ENCODE assay signal across 21 cellular contexts in the genomic region with DNA sequence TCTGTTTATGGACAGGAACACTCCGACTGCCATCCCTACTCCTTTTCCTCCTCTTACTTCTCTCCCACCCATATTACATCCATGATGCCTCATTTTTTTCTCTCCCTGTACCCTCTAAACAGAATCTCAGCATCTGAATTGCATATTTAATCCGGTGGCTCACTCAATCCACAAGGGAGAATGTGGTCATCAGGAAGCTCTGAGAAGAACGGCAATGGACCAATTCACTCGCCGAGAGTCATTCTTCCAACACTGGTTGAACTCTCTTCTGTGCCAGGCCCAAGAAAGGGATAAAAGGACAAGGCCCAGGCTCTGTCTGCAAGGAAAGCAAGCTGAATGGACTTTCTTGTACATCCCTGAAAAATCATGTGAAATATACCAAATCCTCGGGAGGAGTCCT. TPM values are rescaled to one million over a fixed set of nuclear protein-coding genes. Genes with fewer than 3 reads are reported as not detected.
DNase-seq lines count a peak whose midpoint lies in the region; ATAC-seq, FAIRE-seq and TF ChIP-seq lines count a peak whose summit lies in the region.
"Had no signal": no experiment of that assay in that cellular context is flagged by ENCODE, and none has a peak within 500 bp of the region (broad histone marks: within the 10 kb centered on the region; RNA-seq: fewer than 3 reads in every experiment).

No MANE protein-coding gene starts in this region.

- H3K4me2 ChIP-seq in astrocyte (ENCODE audit: low read length): no peak overlapping the region
- H3K4me2 ChIP-seq: KMS-11 had no signal

- H3K27me3 ChIP-seq in Caco-2 (replicated peaks; ENCODE audit: control insufficient read depth, insufficient read depth, low read length) (no peaks in the 10 kb centered on the region), astrocyte (ENCODE audit: insufficient read depth, low read length) (no peaks in the 10 kb centered on the region)
- H3K27me3 ChIP-seq: BE2C had no signal

- H3K27me3 Mint-ChIP-seq in Caco-2 (ENCODE audit: insufficient read depth, unreplicated experiment) (no peaks in the 10 kb centered on the region), astrocyte (ENCODE audit: low read depth, unreplicated experiment) (peaks cover 2% of the 10 kb centered on the region), glutamatergic neuron (ENCODE audit: unreplicated experiment) (no peaks in the 10 kb centered on the region)

- DNase-seq in Caco-2 (no peak), astrocyte (ENCODE audit: low read depth) (no peak), glutamatergic neuron (no peak), NCI-H1048 (lab: John Stamatoyannopoulos, UW) (no peak)
- DNase-seq in activated naive CD4-positive, alpha-beta T cell treated with Interleukin-2 at 50 U/mL for 16 hours: no peak
- DNase-seq: ACHN; BE2C; CD4-positive, alpha-beta memory T cell; DMS153; DMS79 treated with DMSO at 0.1 percent for 48 hours; EL; GDM1 had no signal

- H3K4me1 Mint-ChIP-seq in Caco-2 (ENCODE audit: low read depth, unreplicated experiment) (peaks cover 72% of the 10 kb centered on the region), astrocyte (ENCODE audit: low read depth, unreplicated experiment) (peaks cover 29% of the 10 kb centered on the region), glutamatergic neuron (ENCODE audit: low read depth, unreplicated experiment) (peaks cover 29% of the 10 kb centered on the region)
- H3K4me1 Mint-ChIP-seq: CD4-positive, alpha-beta memory T cell had no signal

- no peaks in the 10 kb centered on the region for H3K36me3 ChIP-seq in Caco-2 (ENCODE audit: control insufficient read depth, insufficient read depth, low read length)
- H3K36me3 ChIP-seq in astrocyte (ENCODE audit: insufficient read depth, low read length): no peaks in the 10 kb centered on the region
- H3K36me3 ChIP-seq: BE2C had no signal

- no peak overlapping the region for H3K27ac ChIP-seq in astrocyte (ENCODE audit: low read depth, low read length)
- H3K27ac ChIP-seq: C4-2B, KMS-11 had no signal

- BruUV-seq in Caco-2 (replicated peaks; lab: Mats Ljungman, UMichigan): no TSS peak

- no peak overlapping the region for H2AFZ ChIP-seq in astrocyte (ENCODE audit: low read depth, low read length)

- no peaks in the 10 kb centered on the region for H4K20me1 ChIP-seq in astrocyte (ENCODE audit: insufficient read depth, low read length)

- H3K4me3 ChIP-seq in Caco-2 (ENCODE audit: low read depth, low read length): no peak overlapping the region
- no peak overlapping the region for H3K4me3 ChIP-seq in astrocyte (ENCODE audit: insufficient read depth, low read depth, low read length)

- H3K9me3 ChIP-seq in Caco-2 (no peaks in the 10 kb centered on the region), astrocyte (ENCODE audit: insufficient read depth, low read depth, low read length) (no peaks in the 10 kb centered on the region)
- H3K9me3 ChIP-seq: BE2C had no signal

- H3K36me3 Mint-ChIP-seq in Caco-2 (ENCODE audit: insufficient read depth, unreplicated experiment): no peaks in the 10 kb centered on the region
- no peaks in the 10 kb centered on the region for H3K36me3 Mint-ChIP-seq in astrocyte (ENCODE audit: low read depth, unreplicated experiment)
- no peaks in the 10 kb centered on the region for H3K36me3 Mint-ChIP-seq in glutamatergic neuron (ENCODE audit: unreplicated experiment)
- H3K36me3 Mint-ChIP-seq: CD4-positive, alpha-beta memory T cell had no signal

- no peak for TF ChIP-seq CTCF in Caco-2 (IDR thresholded peaks at IDR 0.05; ENCODE audit: insufficient read depth in 1 of 2, low read depth in 1 of 2, low read length in 1 of 2, severe bottlenecking in 1 of 2, unreplicated experiment in 1 of 2)
- TF ChIP-seq CTCF in astrocyte (IDR thresholded peaks at IDR 0.05; ENCODE audit: insufficient read depth, low read depth, low read length): no peak
- TF ChIP-seq CTCF in glutamatergic neuron (IDR thresholded peaks at IDR 0.05; ENCODE audit: partially characterized antibody, unreplicated experiment): no peak

- CTCF ChIA-PET in Caco-2 (lab: Charles Lee): no interaction called here

- peak overlapping the region; percentile 60 for H3K27ac Mint-ChIP-seq in Caco-2 (ENCODE audit: unreplicated experiment)
- H3K27ac Mint-ChIP-seq in astrocyte (ENCODE audit: unreplicated experiment): peak overlapping the region; percentile 6
- H3K27ac Mint-ChIP-seq in glutamatergic neuron (ENCODE audit: unreplicated experiment): no peak overlapping the region
- H3K27ac Mint-ChIP-seq: CD4-positive, alpha-beta memory T cell had no signal

- H3K4me3 Mint-ChIP-seq in Caco-2 (ENCODE audit: unreplicated experiment) (no peak overlapping the region), astrocyte (ENCODE audit: unreplicated experiment) (no peak overlapping the region), glutamatergic neuron (ENCODE audit: unreplicated experiment) (peak overlapping the region; percentile 18)
- H3K4me3 Mint-ChIP-seq: CD4-positive, alpha-beta memory T cell had no signal

- H3K79me2 ChIP-seq in astrocyte (ENCODE audit: insufficient read depth, low read length): no peaks in the 10 kb centered on the region

- POLR2A ChIA-PET in Caco-2 (lab: Charles Lee): interaction anchor here (0.6 kb wide), 1 partner anchor 1680 kb away, joined by 3 read pairs; no protein-coding TSS in a partner anchor

- FAIRE-seq in astrocyte (lab: Jason Lieb, UNC): no peak
- FAIRE-seq: D721Med, HepG2, HTR-8/SVneo had no signal

- H3K9ac ChIP-seq in astrocyte (ENCODE audit: low read length): no peak overlapping the region
- H3K9ac ChIP-seq: KMS-11 had no signal

- no peak for ATAC-seq in GM19328 (IDR thresholded peaks at IDR 0.05; ENCODE audit: unreplicated experiment)
- ATAC-seq in GM18498 (IDR thresholded peaks at IDR 0.05; ENCODE audit: unreplicated experiment): no peak
- ATAC-seq: HCT116, HepG2 had no signal

- intact Hi-C loops in Caco-2 (cut with micrococcal nuclease; ENCODE audit: unreplicated experiment): no loop called here

- H3K4me1 ChIP-seq in Caco-2 (peaks cover 76% of the 10 kb centered on the region), astrocyte (ENCODE audit: insufficient read depth, low read length) (peaks cover 24% of the 10 kb centered on the region)
- H3K4me1 ChIP-seq: BE2C had no signal

- no peaks in the 10 kb centered on the region for H3K9me3 Mint-ChIP-seq in Caco-2 (ENCODE audit: unreplicated experiment)
- no peaks in the 10 kb centered on the region for H3K9me3 Mint-ChIP-seq in astrocyte (ENCODE audit: unreplicated experiment)
- H3K9me3 Mint-ChIP-seq in glutamatergic neuron (ENCODE audit: unreplicated experiment): peaks cover 2% of the 10 kb centered on the region

RNA-seq across cellular contexts. Expression of a gene that starts 15.9 kb away (rescaled TPM):
- total RNA-seq in Caco-2 (2022) (22.8 and 27.2 TPM in 2 replicates), astrocyte (3.0 and 3.9 TPM in 2 replicates), glutamatergic neuron (ENCODE audit: unreplicated experiment) (313 TPM)
- total RNA-seq: CD4-positive, alpha-beta memory T cell; H4 had no signal

Comparison
In these comparisons a context has a peak if more than half of its experiments do, and no peak if none do; other contexts are left out.
1. RNA of a gene that starts 15.9 kb away (total RNA-seq): 313 TPM in glutamatergic neuron (single experiment); 22.8 to 27.2 TPM in Caco-2 and 3.0 to 3.9 TPM in astrocyte; every median in the first group is over 10 times any median in the second.